Comparison of ENCODE assay signal across 1 cellular context in genomic region chr11:14642873-14643696, GRCh38.
TF ChIP-seq lines count a peak whose summit lies in the region.

No MANE protein-coding gene starts in this region.

TF ChIP-seq in K562, 482 proteins besides CTCF, POLR2A, EP300 and RAD21 (continued from another document and continues in another):
- TF ChIP-seq E2F6 (IDR thresholded peaks at IDR 0.05; ENCODE audit: borderline replicate concordance in 1 of 2, extremely low read depth in 1 of 2, insufficient read depth in 1 of 2, insufficient read length in 1 of 2, low read depth in 1 of 2, low read length in 1 of 2, poor library complexity in 1 of 2, severe bottlenecking in 1 of 2) (peak; percentile 94 to 98), ZBTB40 (IDR thresholded peaks at IDR 0.05) (no peak), ZBTB40 (CRISPR knock-in tag; IDR thresholded peaks at IDR 0.05) (no peak), PHB2 (IDR thresholded peaks at IDR 0.05; ENCODE audit: low read depth) (no peak), FOXM1 (IDR thresholded peaks at IDR 0.05; ENCODE audit: low read depth) (no peak), FOXM1 (CRISPR knock-in tag; IDR thresholded peaks at IDR 0.05; ENCODE audit: low read depth) (peak; percentile 56; the same call in 1 of the 2 replicates), ZNF589 (CRISPR knock-in tag; IDR thresholded peaks at IDR 0.05; ENCODE audit: low read depth) (no peak; the same call in 1 of the 2 replicates), SIRT6 (IDR thresholded peaks at IDR 0.05; ENCODE audit: low read depth, low read length) (no peak), FOXJ3 (CRISPR knock-in tag; IDR thresholded peaks at IDR 0.05) (no peak), NR1H2 (CRISPR knock-in tag; IDR thresholded peaks at IDR 0.05) (no peak), ETS2 (tag; IDR thresholded peaks at IDR 0.05; ENCODE audit: borderline replicate concordance, poor library complexity, severe bottlenecking) (no peak), KLF1 (tag; IDR thresholded peaks at IDR 0.05) (no peak), ZBTB12 (CRISPR knock-in tag; IDR thresholded peaks at IDR 0.05) (no peak), FOSL1 (tag; conservative IDR thresholded peaks at IDR 0.05) (no peak), ZNF655 (CRISPR knock-in tag; IDR thresholded peaks at IDR 0.05) (no peak), ZBTB17 (CRISPR knock-in tag; IDR thresholded peaks at IDR 0.05) (no peak), C11orf30 (IDR thresholded peaks at IDR 0.05; ENCODE audit: low read depth) (peak; percentile 21; the same call in 1 of the 2 replicates), HIVEP1 (CRISPR knock-in tag; IDR thresholded peaks at IDR 0.05) (0 out of 2 replicates have a peak, but pooled peaks have one; percentile 5), ZNF282 (CRISPR knock-in tag; IDR thresholded peaks at IDR 0.05) (no peak), CC2D1A (IDR thresholded peaks at IDR 0.05) (no peak), ZNF785 (CRISPR knock-in tag; IDR thresholded peaks at IDR 0.05) (no peak), MAFG (tag; conservative IDR thresholded peaks at IDR 0.05) (no peak), UBTF (IDR thresholded peaks at IDR 0.05; ENCODE audit: borderline replicate concordance in 1 of 2, low read depth in 2 of 2, low read length in 2 of 2) (no peak), ZNF584 (CRISPR knock-in tag; IDR thresholded peaks at IDR 0.05; ENCODE audit: low read depth) (no peak), BRCA1 (IDR thresholded peaks at IDR 0.05) (no peak), BRCA1 (CRISPR knock-in tag; IDR thresholded peaks at IDR 0.05) (no peak), JUND (IDR thresholded peaks at IDR 0.05; ENCODE audit: borderline replicate concordance, low read depth, low read length) (0 out of 2 replicates have a peak, but pooled peaks have one; percentile 4), JUND (tag; IDR thresholded peaks at IDR 0.05; ENCODE audit: borderline replicate concordance, low read depth, low read length) (no peak; the same call in 2 of the 3 replicates), MAFK (IDR thresholded peaks at IDR 0.05; ENCODE audit: low read length) (no peak), CREB1 (IDR thresholded peaks at IDR 0.05) (no peak), CREB1 (CRISPR knock-in tag; IDR thresholded peaks at IDR 0.05) (no peak), RBM22 (IDR thresholded peaks at IDR 0.05; ENCODE audit: low read depth, low read length, poor library complexity, severe bottlenecking) (no peak), KDM5B (IDR thresholded peaks at IDR 0.05; ENCODE audit: insufficient replicate concordance, low read depth, low read length) (no peak), E2F4 (CRISPR knock-in tag; IDR thresholded peaks at IDR 0.05; ENCODE audit: low read depth) (no peak; the same call in 1 of the 2 replicates), KDM4B (IDR thresholded peaks at IDR 0.05; ENCODE audit: borderline replicate concordance in 2 of 2, low read depth in 1 of 2) (no peak), HOMEZ (CRISPR knock-in tag; IDR thresholded peaks at IDR 0.05) (no peak), ZNF274 (IDR thresholded peaks at IDR 0.05; ENCODE audit: borderline replicate concordance, low read depth, low read length) (no peak), ZMIZ1 (IDR thresholded peaks at IDR 0.05; ENCODE audit: low read depth in 2 of 2, low read length in 2 of 2) (no peak), TCFL5 (CRISPR knock-in tag; conservative IDR thresholded peaks at IDR 0.05) (0 out of 2 replicates have a peak, but pooled peaks have one; percentile 39)
